In genomic region chr15:63321462-63321861, GRCh38 we compare ENCODE assay signal across 29 cellular contexts.
"Had no signal": no experiment of that assay in that cellular context is flagged by ENCODE, and none has a peak within 500 bp of the region (broad histone marks: within the 10 kb centered on the region; RNA-seq: fewer than 3 reads in every experiment).

No MANE protein-coding gene starts in this region.

- ATAC-seq: heart left ventricle; left lung; lower lobe of right lung; natural killer cell; right cardiac atrium; sciatic nerve; stimulated activated memory B cell treated with anti-CD40 and anti-IgM and Interleukin-4, amounts not matched to agents 10 μg/mL and 1 μg/mL and 100 μg/mL, for 72 hours; stimulated activated naive CD8-positive, alpha-beta T cell treated with anti-CD3 and anti-CD28 coated beads, Interleukin-15, amount 100 ng/mL, for 72 hours had no signal

- H3K9me3 ChIP-seq: heart left ventricle, left lung, lower lobe of right lung, ovary, prostate gland, tibial nerve had no signal

- H3K4me1 ChIP-seq: left lung, lower lobe of right lung, prostate gland, tibial nerve had no signal

- DNase-seq: heart left ventricle; hypothalamus; immature natural killer cell; islet precursor cell; kidney glomerular epithelial cell; left lung; lower lobe of right lung; mammary epithelial cell; mesenchymal stem cell; naive B cell; natural killer cell; nephron progenitor cell; ovary; retina; right cardiac atrium; stimulated activated CD4-positive, alpha-beta T cell treated with anti-CD3 and anti-CD28 coated beads, Interleukin-12 subunit alpha, Interleukin-12 subunit beta, amount 100 ng/mL, for 4 hours; stimulated activated CD4-positive, alpha-beta T cell treated with anti-CD3 and anti-CD28 coated beads, Interleukin-15, amount 100 ng/mL, for 24 hours; stimulated activated CD4-positive, alpha-beta T cell treated with anti-CD3 and anti-CD28 coated beads, Interleukin-2, amount 100 ng/mL, for 24 hours; stimulated activated CD4-positive, alpha-beta T cell treated with anti-CD3 and anti-CD28 coated beads, Interleukin-4, amount 100 ng/mL, for 1 hour; stimulated activated CD8-positive, alpha-beta memory T cell treated with anti-CD3 and anti-CD28 coated beads, Interleukin-4, amount 100 ng/mL, for 48 hours; stimulated activated naive CD4-positive, alpha-beta T cell treated with Interleukin-2 at 50 U/mL for 16 hours; stimulated activated naive CD8-positive, alpha-beta T cell treated with anti-CD3 and anti-CD28 coated beads, Interleukin-15, amount 100 ng/mL, for 72 hours; substantia nigra had no signal

- H3K36me3 ChIP-seq: heart left ventricle, left lung, lower lobe of right lung, neural progenitor cell, ovary, prostate gland, tibial nerve had no signal

- H3K4me3 ChIP-seq: heart left ventricle, left lung, lower lobe of right lung, neural progenitor cell, ovary, prostate gland, skin epidermis, tibial nerve had no signal

- H3K27me3 ChIP-seq: heart left ventricle, left lung, neural progenitor cell, ovary, tibial nerve had no signal

- H3K27ac ChIP-seq: heart left ventricle, left lung, lower lobe of right lung, neural progenitor cell, ovary, prostate gland, skin epidermis, tibial nerve had no signal
